In the genomic region with DNA sequence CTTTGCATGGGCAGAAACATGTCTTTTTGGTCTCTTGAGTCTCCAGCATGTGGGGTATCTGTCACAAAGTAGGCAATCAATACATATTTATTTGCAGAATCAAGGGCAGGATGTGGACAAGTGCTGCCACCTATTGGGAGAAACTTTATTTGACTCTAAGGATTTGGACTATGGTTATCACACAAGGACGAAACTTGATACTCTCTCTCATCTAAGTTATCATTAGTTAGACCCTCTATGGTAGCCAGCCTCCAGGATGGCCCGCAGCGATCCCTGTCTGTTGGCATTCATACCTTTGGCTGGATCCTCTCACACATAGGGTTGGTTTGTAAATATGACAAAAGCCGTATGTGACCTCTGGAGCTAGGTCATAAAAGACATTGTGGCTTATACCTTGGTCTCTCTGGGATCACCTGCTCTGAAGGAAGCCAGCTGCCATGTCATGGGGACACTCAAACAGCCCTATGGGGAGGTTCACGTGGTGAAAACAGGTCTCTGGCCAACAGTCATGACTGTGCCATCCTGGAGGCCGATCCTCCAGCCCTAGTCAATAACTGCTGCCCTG, we compare ENCODE assay signal across 2 cellular contexts.
A peak's percentile ranks its signal among the peaks of the same experiment; 100 is the strongest.
TF ChIP-seq lines count a peak whose summit lies in the region.

No MANE protein-coding gene starts in this region.

TF ChIP-seq in SK-N-SH, 30 proteins besides CTCF, POLR2A, EP300 and RAD21:
- TF ChIP-seq RCOR1 (IDR thresholded peaks at IDR 0.05; ENCODE audit: low read length) (0 out of 2 replicates have a peak, but pooled peaks have one; percentile 23), FOXM1 (IDR thresholded peaks at IDR 0.05; ENCODE audit: low read depth) (no peak), SMC3 (IDR thresholded peaks at IDR 0.05; ENCODE audit: low read depth, low read length) (peak; percentile 50), MXI1 (IDR thresholded peaks at IDR 0.05; ENCODE audit: low read depth, low read length) (peak; percentile 65; the same call in 1 of the 2 replicates)
- TF ChIP-seq, protein P1, sequence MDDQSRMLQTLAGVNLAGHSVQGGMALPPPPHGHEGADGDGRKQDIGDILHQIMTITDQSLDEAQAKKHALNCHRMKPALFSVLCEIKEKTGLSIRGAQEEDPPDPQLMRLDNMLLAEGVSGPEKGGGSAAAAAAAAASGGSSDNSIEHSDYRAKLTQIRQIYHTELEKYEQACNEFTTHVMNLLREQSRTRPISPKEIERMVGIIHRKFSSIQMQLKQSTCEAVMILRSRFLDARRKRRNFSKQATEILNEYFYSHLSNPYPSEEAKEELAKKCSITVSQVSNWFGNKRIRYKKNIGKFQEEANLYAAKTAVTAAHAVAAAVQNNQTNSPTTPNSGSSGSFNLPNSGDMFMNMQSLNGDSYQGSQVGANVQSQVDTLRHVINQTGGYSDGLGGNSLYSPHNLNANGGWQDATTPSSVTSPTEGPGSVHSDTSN (IDR thresholded peaks at IDR 0.05): no peak
TF ChIP-seq in SK-N-SH: peak in this region for 3.

TF ChIP-seq in K562, 482 proteins besides CTCF, POLR2A, EP300 and RAD21:
- no peak for TF ChIP-seq SOX6 (IDR thresholded peaks at IDR 0.05)
- peak; percentile 12; the same call in 1 of the 2 replicates for TF ChIP-seq CTBP1 (IDR thresholded peaks at IDR 0.05; ENCODE audit: borderline replicate concordance)
- no peak for TF ChIP-seq ADNP (tag; IDR thresholded peaks at IDR 0.05)
- no peak for TF ChIP-seq XRCC5 (IDR thresholded peaks at IDR 0.05; ENCODE audit: low read depth, low read length)
- TF ChIP-seq ZBTB17 (CRISPR knock-in tag; IDR thresholded peaks at IDR 0.05): peak; percentile 12; the same call in 1 of the 2 replicates
- TF ChIP-seq SMC3 (conservative IDR thresholded peaks at IDR 0.05; ENCODE audit: insufficient read depth, low read depth, low read length): 0 out of 2 replicates have a peak, but pooled peaks have one; percentile 12
- TF ChIP-seq, protein P2, sequence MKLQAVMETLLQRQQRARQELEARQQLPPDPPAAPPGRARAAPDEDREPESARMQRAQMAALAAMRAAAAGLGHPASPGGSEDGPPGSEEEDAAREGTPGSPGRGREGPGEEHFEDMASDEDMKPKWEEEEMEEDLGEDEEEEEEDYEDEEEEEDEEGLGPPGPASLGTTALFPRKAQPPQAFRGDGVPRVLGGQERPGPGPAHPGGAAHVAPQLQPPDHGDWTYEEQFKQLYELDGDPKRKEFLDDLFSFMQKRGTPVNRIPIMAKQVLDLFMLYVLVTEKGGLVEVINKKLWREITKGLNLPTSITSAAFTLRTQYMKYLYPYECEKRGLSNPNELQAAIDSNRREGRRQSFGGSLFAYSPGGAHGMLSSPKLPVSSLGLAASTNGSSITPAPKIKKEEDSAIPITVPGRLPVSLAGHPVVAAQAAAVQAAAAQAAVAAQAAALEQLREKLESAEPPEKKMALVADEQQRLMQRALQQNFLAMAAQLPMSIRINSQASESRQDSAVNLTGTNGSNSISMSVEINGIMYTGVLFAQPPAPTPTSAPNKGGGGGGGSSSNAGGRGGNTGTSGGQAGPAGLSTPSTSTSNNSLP (IDR thresholded peaks at IDR 0.05; ENCODE audit: borderline replicate concordance, low read depth, low read length): peak; percentile 67; the same call in 1 of the 2 replicates
